25 cellular contexts compared by ENCODE assay signal in genomic region chr9:130122465-130122864, GRCh38. TPM values are rescaled to one million over a fixed set of nuclear protein-coding genes. Genes with fewer than 3 reads are reported as not detected.
A peak's percentile ranks its signal among the peaks of the same experiment; 100 is the strongest.
DNase-seq lines count a peak whose midpoint lies in the region; ATAC-seq, FAIRE-seq and TF ChIP-seq lines count a peak whose summit lies in the region.
"Had no signal": no experiment of that assay in that cellular context is flagged by ENCODE, and none has a peak within 500 bp of the region (broad histone marks: within the 10 kb centered on the region; RNA-seq: fewer than 3 reads in every experiment).

No MANE protein-coding gene starts in this region.

- peak; percentile 47 for FAIRE-seq in GM12878 (lab: Jason Lieb, UNC)
- FAIRE-seq: GM18507, keratinocyte had no signal

- SMC1A ChIA-PET in GM12878 (lab: Charles Lee; ENCODE audit: uncharacterized antibody, unreplicated experiment), result interaction anchor here (0.8 to 0.9 kb wide), 2 partner anchors 9 to 14 kb away, joined by 3 read pairs; no protein-coding TSS in a partner anchor

- DNase-seq in GM06990 (ENCODE audit: extremely low read depth, insufficient read length) (peak; percentile 60), NAMALWA (ENCODE audit: low spot score) (peak; percentile 42), GM12878 (ENCODE audit: low read depth, low spot score) (no peak), retina (peak; percentile 66), Calu3 (no peak)
- DNase-seq in activated CD4-positive, alpha-beta T cell treated with anti-CD3 and anti-CD28 coated beads, Interleukin-2, amount 10 ng/mL, durations not matched to agents 24 days and 14 days, result no peak
- DNase-seq: activated CD4-positive, alpha-beta T cell treated with anti-CD3 and anti-CD28 coated beads, Interleukin-2, amount 50 U/mL, for 4 hours; activated effector memory CD4-positive, alpha-beta T cell treated with Interleukin-2 at 50 U/mL for 16 hours; activated naive CD8-positive, alpha-beta T cell treated with anti-CD3 and anti-CD28 coated beads, Interleukin-2, amount 50 U/mL, for 24 hours; CD8-positive, alpha-beta memory T cell; effector CD8-positive, alpha-beta T cell; foreskin keratinocyte; HCEC 1CT; IMR-90; NCI-H187; NK-92 treated with Interleukin-12 subunit alpha and Interleukin-12 subunit beta, amount 100 ng/mL, for 24 hours; stimulated activated CD4-positive, alpha-beta T cell treated with anti-CD3 and anti-CD28 coated beads, Interleukin-4, amount 100 ng/mL, for 1 hour had no signal

- H3K4me3 Mint-ChIP-seq in activated CD4-positive, alpha-beta T cell treated with anti-CD3 and anti-CD28 coated beads, Interleukin-2, amount 10 ng/mL, durations not matched to agents 24 days and 14 days, result no peak overlapping the region
- H3K4me3 Mint-ChIP-seq in Calu3 (ENCODE audit: low read depth, unreplicated experiment), result no peak overlapping the region
- H3K4me3 Mint-ChIP-seq: activated naive CD8-positive, alpha-beta T cell treated with anti-CD3 and anti-CD28 coated beads, Interleukin-2, amount 50 U/mL, for 24 hours; CD8-positive, alpha-beta memory T cell; stimulated activated naive CD8-positive, alpha-beta T cell treated with anti-CD3 and anti-CD28 coated beads, Interleukin-15, Interleukin-2, amounts not matched to agents 100 ng/mL and 50 ng/mL, for 24 hours had no signal

- H3K9me3 Mint-ChIP-seq in activated CD4-positive, alpha-beta T cell treated with anti-CD3 and anti-CD28 coated beads, Interleukin-2, amount 10 ng/mL, durations not matched to agents 24 days and 14 days, result no peaks in the 10 kb centered on the region
- no peaks in the 10 kb centered on the region for H3K9me3 Mint-ChIP-seq in Calu3 (ENCODE audit: low read depth, unreplicated experiment)
- H3K9me3 Mint-ChIP-seq: activated naive CD8-positive, alpha-beta T cell treated with anti-CD3 and anti-CD28 coated beads, Interleukin-2, amount 50 U/mL, for 24 hours; CD8-positive, alpha-beta memory T cell; stimulated activated naive CD8-positive, alpha-beta T cell treated with anti-CD3 and anti-CD28 coated beads, Interleukin-15, Interleukin-2, amounts not matched to agents 100 ng/mL and 50 ng/mL, for 24 hours had no signal

- H3K9ac ChIP-seq in GM12878 (ENCODE audit: control insufficient read depth, insufficient read depth, low read length), result no peak overlapping the region

- peak overlapping the region; percentile 0; the same call in 1 of the 2 replicates for H3K27ac ChIP-seq in GM12878 (ENCODE audit: control insufficient read depth, insufficient read depth)
- H3K27ac ChIP-seq: foreskin keratinocyte, Peyer's patch, SK-N-MC, tibial nerve had no signal

- H3K27me3 ChIP-seq in GM06990 (replicated peaks; ENCODE audit: control insufficient read depth, insufficient read depth, low read length) (no peaks in the 10 kb centered on the region), GM12878 (replicated peaks in 1 of 2; ENCODE audit: control insufficient read depth in 2 of 2, insufficient read depth in 2 of 2, low read length in 1 of 2) (no peaks in the 10 kb centered on the region)
- H3K27me3 ChIP-seq: foreskin keratinocyte, Peyer's patch, tibial nerve had no signal

- H3K4me1 Mint-ChIP-seq in activated CD4-positive, alpha-beta T cell treated with anti-CD3 and anti-CD28 coated beads, Interleukin-2, amount 10 ng/mL, durations not matched to agents 24 days and 14 days, result peaks cover 9% of the 10 kb centered on the region
- no peaks in the 10 kb centered on the region for H3K4me1 Mint-ChIP-seq in Calu3 (ENCODE audit: low read depth, unreplicated experiment)

- TF ChIP-seq POLR2A in GM12878 (IDR thresholded peaks at IDR 0.05; ENCODE audit: low read depth, low read length), result no peak

- H2AFZ ChIP-seq in GM12878 (ENCODE audit: control insufficient read depth, low read depth, low read length), result no peak overlapping the region

- ATAC-seq in GM12878 (peak; percentile 66), GM19324 (IDR thresholded peaks at IDR 0.05; ENCODE audit: low FRiP score, unreplicated experiment) (no peak)
- ATAC-seq: activated naive CD8-positive, alpha-beta T cell treated with anti-CD3 and anti-CD28 coated beads, Interleukin-2, amount 50 U/mL, for 24 hours; foreskin keratinocyte had no signal

- H3K4me2 ChIP-seq in GM12878 (ENCODE audit: control insufficient read depth, insufficient read depth), result no peak overlapping the region

- H3K36me3 Mint-ChIP-seq in activated CD4-positive, alpha-beta T cell treated with anti-CD3 and anti-CD28 coated beads, Interleukin-2, amount 10 ng/mL, durations not matched to agents 24 days and 14 days (ENCODE audit: low read depth), result peaks cover 34% of the 10 kb centered on the region
- H3K36me3 Mint-ChIP-seq in Calu3 (ENCODE audit: insufficient read depth, unreplicated experiment), result no peaks in the 10 kb centered on the region

- peaks cover 8% of the 10 kb centered on the region for H3K4me1 ChIP-seq in GM12878 (ENCODE audit: control insufficient read depth, insufficient read depth, low read length)
- H3K4me1 ChIP-seq: Peyer's patch had no signal

- intact Hi-C loops in GM12878 (cut with micrococcal nuclease; ENCODE audit: unreplicated experiment) (no loop called here), Calu3 (cut with micrococcal nuclease; ENCODE audit: unreplicated experiment) (no loop called here)
- intact Hi-C loops in activated CD4-positive, alpha-beta T cell treated with anti-CD3 and anti-CD28 coated beads, Interleukin-2, amount 10 ng/mL, durations not matched to agents 24 days and 14 days (cut with micrococcal nuclease), result no loop called here

- H3K9me3 ChIP-seq in GM12878 (replicated peaks; ENCODE audit: control insufficient read depth, insufficient read depth, low read length), result no peaks in the 10 kb centered on the region
- H3K9me3 ChIP-seq: Peyer's patch, tibial nerve had no signal

- no TSS peak for BruUV-seq in GM12878 (replicated peaks; lab: Mats Ljungman, UMichigan)
- no TSS peak for BruUV-seq in Calu3 (replicated peaks; lab: Mats Ljungman, UMichigan)

- CTCF ChIA-PET in GM12878 (lab: Yijun Ruan, JAX) (interaction anchor here (1.2 to 2.0 kb wide), 2 partner anchors 10 to 15 kb away, joined by 4 to 5 read pairs; no protein-coding TSS in a partner anchor), Calu3 (lab: Charles Lee) (no interaction called here)

- H3K79me2 ChIP-seq in GM12878 (ENCODE audit: control insufficient read depth, insufficient read depth, low read length), result no peaks in the 10 kb centered on the region

- H3K27me3 Mint-ChIP-seq in activated CD4-positive, alpha-beta T cell treated with anti-CD3 and anti-CD28 coated beads, Interleukin-2, amount 10 ng/mL, durations not matched to agents 24 days and 14 days, result no peaks in the 10 kb centered on the region
- H3K27me3 Mint-ChIP-seq in Calu3 (ENCODE audit: unreplicated experiment), result no peaks in the 10 kb centered on the region
- H3K27me3 Mint-ChIP-seq: activated naive CD8-positive, alpha-beta T cell treated with anti-CD3 and anti-CD28 coated beads, Interleukin-2, amount 50 U/mL, for 24 hours; CD8-positive, alpha-beta memory T cell; stimulated activated naive CD8-positive, alpha-beta T cell treated with anti-CD3 and anti-CD28 coated beads, Interleukin-15, Interleukin-2, amounts not matched to agents 100 ng/mL and 50 ng/mL, for 24 hours had no signal

- H4K20me1 ChIP-seq in GM12878 (ENCODE audit: control insufficient read depth, insufficient read depth), result no peaks in the 10 kb centered on the region

- H3K4me3 ChIP-seq in GM06990 (replicated peaks; ENCODE audit: low read depth, low read length), result no peak overlapping the region
- H3K4me3 ChIP-seq in GM12878, result no peak overlapping the region
- H3K4me3 ChIP-seq: lung, Peyer's patch, SK-N-MC, tibial nerve had no signal

- TF ChIP-seq RAD21 in GM12878 (IDR thresholded peaks at IDR 0.05; ENCODE audit: insufficient read depth, low read depth, low read length), result no peak

- RAD21 ChIA-PET in GM12878 (lab: Charles Lee; ENCODE audit: unreplicated experiment), result no interaction called here

- H3K27ac Mint-ChIP-seq in activated CD4-positive, alpha-beta T cell treated with anti-CD3 and anti-CD28 coated beads, Interleukin-2, amount 10 ng/mL, durations not matched to agents 24 days and 14 days, result no peak overlapping the region
- no peak overlapping the region for H3K27ac Mint-ChIP-seq in Calu3 (ENCODE audit: unreplicated experiment)
- H3K27ac Mint-ChIP-seq: activated naive CD8-positive, alpha-beta T cell treated with anti-CD3 and anti-CD28 coated beads, Interleukin-2, amount 50 U/mL, for 24 hours; stimulated activated naive CD8-positive, alpha-beta T cell treated with anti-CD3 and anti-CD28 coated beads, Interleukin-15, Interleukin-2, amounts not matched to agents 100 ng/mL and 50 ng/mL, for 24 hours had no signal

- 8% methylated on average over 8 of the region's 8 CpGs for WGBS in GM12878 (ENCODE audit: insufficient coverage, insufficient replicate concordance, low lambda C conversion rate, missing lambda C conversion rate)

- TF ChIP-seq EP300 in GM12878 (IDR thresholded peaks at IDR 0.05; ENCODE audit: borderline replicate concordance in 1 of 2, control insufficient read depth in 1 of 2, low read depth in 2 of 2, low read length in 2 of 2), result no peak

- H3K36me3 ChIP-seq in GM06990 (ENCODE audit: control insufficient read depth, insufficient read depth, low read length), result peaks cover 4% of the 10 kb centered on the region
- peaks cover 0 to 1% of the 10 kb centered on the region in 2 experiments; a peak in 3 of 4 replicates for H3K36me3 ChIP-seq in GM12878 (ENCODE audit: control insufficient read depth in 2 of 2, insufficient read depth in 2 of 2, low read length in 1 of 2)

- TF ChIP-seq CTCF in GM06990 (IDR thresholded peaks at IDR 0.05; ENCODE audit: insufficient read depth, low read length, poor library complexity, severe bottlenecking), result no peak
- TF ChIP-seq CTCF in GM12878 (IDR thresholded peaks at IDR 0.05 in 2 of 3, conservative IDR thresholded peaks at IDR 0.05 in 1 of 3; ENCODE audit: control insufficient read depth in 2 of 3, extremely low read depth in 1 of 3, insufficient read depth in 1 of 3, low read depth in 3 of 3, low read length in 3 of 3), result no peak
- TF ChIP-seq CTCF in Calu3 (IDR thresholded peaks at IDR 0.05; ENCODE audit: unreplicated experiment), result no peak

- in situ Hi-C loops in GM12878 (cut with MboI), result no loop called here

- POLR2A ChIA-PET in GM12878 (lab: Charles Lee), result interaction anchor here (0.6 kb wide), 1 partner anchor 131 kb away, joined by 5 read pairs; no protein-coding TSS in a partner anchor

RNA-seq across cellular contexts. Expression of gene NCS1, which starts 49.7 kb away (rescaled TPM):
- total RNA-seq in GM12878 (2013; cell fraction: nucleolus; rRNA removed), result not detected in 2 replicates
- total RNA-seq in GM12878 (2014; rRNA removed), result under 0.01 TPM in 1 of 2 replicates, not detected in the other
- total RNA-seq in GM12878 (2014; rRNA removed; fragmentation: Illumina TruSeq; extraction: Trizol), result 0.04 and 0.05 TPM in 2 replicates
- 0.05 and 0.08 TPM in 2 replicates for total RNA-seq in GM12878 (2021)
- polyA plus RNA-seq in GM12878 (2011; ENCODE audit: low read depth), result not detected
- polyA plus RNA-seq in GM12878 (2011; rRNA removed), result 0.12 TPM in 1 of 2 replicates, not detected in the other
- 0.06 and 0.07 TPM in 2 replicates for polyA plus RNA-seq in GM12878 (2011; cell fraction: cytosol; rRNA removed)
- polyA plus RNA-seq in GM12878 (2011; cell fraction: nucleus; rRNA removed), result not detected in 2 replicates
- polyA plus RNA-seq in GM12878 (2012), result 0.08 and 0.13 TPM in 2 replicates
- polyA plus RNA-seq in GM12878 (2014; fragmentation: Illumina TruSeq; extraction: Trizol), result 0.06 and 0.07 TPM in 2 replicates
- not detected for polyA plus RNA-seq in GM12878 (2014; fragmentation: Nextera tagmentation; extraction: Ambion mirVana)
- polyA plus RNA-seq in GM12878 (2014; rRNA removed), result 0.05 and 0.22 TPM in 2 replicates
- polyA plus RNA-seq in GM12878 (2016; fragmentation: Nextera tagmentation; extraction: Ambion mirVana), result under 1 TPM in 1 of 2 experiments, not detected in 1; 0.05 TPM
- polyA minus RNA-seq in GM12878 (2011; rRNA and poly(A)+ RNA removed), result not detected in 2 replicates
- polyA minus RNA-seq in GM12878 (2011; cell fraction: cytosol; rRNA and poly(A)+ RNA removed), result 1.6 and 2.2 TPM in 2 replicates
- 0.12 and 0.29 TPM in 2 replicates for polyA minus RNA-seq in GM12878 (2011; cell fraction: nucleus; rRNA and poly(A)+ RNA removed)
- 5.3 and 5.4 TPM in 2 replicates for total RNA-seq in activated CD4-positive, alpha-beta T cell treated with anti-CD3 and anti-CD28 coated beads, Interleukin-2, amount 10 ng/mL, durations not matched to agents 24 days and 14 days
- 14.4 and 16.1 TPM in 2 replicates for total RNA-seq in Calu3 (2022)

Comparison
In these comparisons a context has a peak if more than half of its experiments do, and no peak if none do; other contexts are left out.
1. DNase-seq: peak in GM06990 (single experiment), NAMALWA (single experiment) and retina (single experiment); none in GM12878 (single experiment), activated CD4-positive, alpha-beta T cell treated with anti-CD3 and anti-CD28 coated beads, Interleukin-2, amount 10 ng/mL, durations not matched to agents 24 days and 14 days (single experiment) and Calu3 (single experiment).